ENCODE assay signal across 8 cellular contexts in the genomic region with DNA sequence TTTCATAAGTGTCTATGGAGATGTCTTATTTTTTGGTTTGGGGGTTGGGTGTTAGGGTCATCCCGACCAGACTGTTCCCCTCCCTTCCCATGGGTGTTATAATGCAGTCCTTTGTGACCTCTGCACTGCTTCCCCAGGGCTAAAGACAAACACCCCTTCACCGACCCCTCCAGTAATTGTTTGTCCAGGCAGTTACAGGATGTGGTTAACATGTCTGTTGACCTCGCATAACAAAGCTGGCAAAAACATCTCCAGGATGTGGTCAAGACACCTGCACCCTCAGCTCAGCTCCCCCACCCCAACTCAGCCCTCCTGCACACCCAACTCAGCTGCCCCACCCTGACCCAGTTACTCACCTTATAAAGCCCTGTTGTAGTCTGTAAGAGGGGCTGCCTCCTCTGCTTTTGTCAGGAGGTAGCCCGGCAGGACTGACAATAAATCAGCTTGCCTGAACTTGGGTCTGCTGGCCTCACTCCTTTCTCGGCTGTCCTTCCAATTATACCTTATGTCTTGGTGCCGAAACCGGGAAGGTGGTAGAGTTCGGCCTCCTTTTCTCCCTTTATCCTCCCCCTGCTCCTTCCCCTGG.
DNase-seq lines count a peak whose midpoint lies in the region; ATAC-seq and TF ChIP-seq lines count a peak whose summit lies in the region.

No MANE protein-coding gene starts in this region.

- peaks cover 24% of the 10 kb centered on the region for H3K36me3 Mint-ChIP-seq in activated CD8-positive, alpha-beta T cell treated with anti-CD3 and anti-CD28 coated beads, Interleukin-2, amount 10 ng/mL, durations not matched to agents 7 days and 5 days (ENCODE audit: low read depth)
- no peaks in the 10 kb centered on the region for H3K36me3 Mint-ChIP-seq in neural progenitor cell

- no peak overlapping the region for H3K4me2 ChIP-seq in neural progenitor cell

- H3K4me3 Mint-ChIP-seq in activated CD8-positive, alpha-beta T cell treated with anti-CD3 and anti-CD28 coated beads, Interleukin-2, amount 10 ng/mL, durations not matched to agents 7 days and 5 days, result peak overlapping the region; percentile 32
- no peak overlapping the region for H3K4me3 Mint-ChIP-seq in neural progenitor cell

- no peak overlapping the region for H3K4me3 ChIP-seq in neural progenitor cell

- no peaks in the 10 kb centered on the region for H3K36me3 ChIP-seq in neural progenitor cell

- no peaks in the 10 kb centered on the region for H4K20me1 ChIP-seq in neural progenitor cell (ENCODE audit: low read depth)

- DNase-seq in stimulated activated CD8-positive, alpha-beta memory T cell treated with anti-CD3 and anti-CD28 coated beads, Interleukin-12 subunit alpha, Interleukin-12 subunit beta, amount 100 ng/mL, for 1 hour (ENCODE audit: low read depth), result peak; percentile 15
- DNase-seq in stimulated activated CD8-positive, alpha-beta memory T cell treated with anti-CD3 and anti-CD28 coated beads, Interleukin-4, amount 100 ng/mL, for 48 hours, result no peak
- peak; percentile 60 for DNase-seq in activated CD8-positive, alpha-beta T cell treated with anti-CD3 and anti-CD28 coated beads, Interleukin-2, amount 10 ng/mL, durations not matched to agents 7 days and 5 days
- DNase-seq in D341Med (ENCODE audit: low spot score) (no peak), mesenteric fat pad (ENCODE audit: low spot score) (no peak), neural progenitor cell (ENCODE audit: low spot score) (no peak), OCI-M1 (lab: John Stamatoyannopoulos, UW) (no peak)

- H3F3A ChIP-seq in neural progenitor cell (ENCODE audit: low read depth), result no peaks in the 10 kb centered on the region

- POLR2A ChIA-PET in activated CD8-positive, alpha-beta T cell treated with anti-CD3 and anti-CD28 coated beads, Interleukin-2, amount 10 ng/mL, durations not matched to agents 7 days and 5 days (lab: Charles Lee), result interaction anchor here (0.6 to 1.7 kb wide), 2 partner anchors 30 to 102 kb away, joined by 3 to 11 read pairs; a partner anchor contains a TSS

- no peaks in the 10 kb centered on the region for H3K27me3 Mint-ChIP-seq in activated CD8-positive, alpha-beta T cell treated with anti-CD3 and anti-CD28 coated beads, Interleukin-2, amount 10 ng/mL, durations not matched to agents 7 days and 5 days (ENCODE audit: low read depth)
- peaks cover 7% of the 10 kb centered on the region for H3K27me3 Mint-ChIP-seq in neural progenitor cell (ENCODE audit: insufficient read depth, low read depth)

- CTCF ChIA-PET in activated CD8-positive, alpha-beta T cell treated with anti-CD3 and anti-CD28 coated beads, Interleukin-2, amount 10 ng/mL, durations not matched to agents 7 days and 5 days (lab: Charles Lee), result no interaction called here

- H3K9me3 Mint-ChIP-seq in activated CD8-positive, alpha-beta T cell treated with anti-CD3 and anti-CD28 coated beads, Interleukin-2, amount 10 ng/mL, durations not matched to agents 7 days and 5 days (ENCODE audit: insufficient read depth), result peaks cover 19% of the 10 kb centered on the region
- peaks cover 17% of the 10 kb centered on the region for H3K9me3 Mint-ChIP-seq in neural progenitor cell

- H3K4me1 ChIP-seq in neural progenitor cell, result no peaks in the 10 kb centered on the region

- H3K27ac ChIP-seq in neural progenitor cell, result no peak overlapping the region

- ATAC-seq in HG03139 (IDR thresholded peaks at IDR 0.05; ENCODE audit: unreplicated experiment), result peak; percentile 97
- ATAC-seq in activated CD8-positive, alpha-beta T cell treated with anti-CD3 and anti-CD28 coated beads, Interleukin-2, amount 10 ng/mL, durations not matched to agents 7 days and 5 days, result peak; percentile 69

- no peak overlapping the region for H2AFZ ChIP-seq in neural progenitor cell (replicated peaks)

- no peak for TF ChIP-seq CTCF in neural progenitor cell (IDR thresholded peaks at IDR 0.05)

- peaks cover 34% of the 10 kb centered on the region for H3K4me1 Mint-ChIP-seq in activated CD8-positive, alpha-beta T cell treated with anti-CD3 and anti-CD28 coated beads, Interleukin-2, amount 10 ng/mL, durations not matched to agents 7 days and 5 days (ENCODE audit: low read depth)
- no peaks in the 10 kb centered on the region for H3K4me1 Mint-ChIP-seq in neural progenitor cell

- peak overlapping the region; percentile 86 for H3K27ac Mint-ChIP-seq in activated CD8-positive, alpha-beta T cell treated with anti-CD3 and anti-CD28 coated beads, Interleukin-2, amount 10 ng/mL, durations not matched to agents 7 days and 5 days
- no peak overlapping the region for H3K27ac Mint-ChIP-seq in neural progenitor cell

- H3K27me3 ChIP-seq in neural progenitor cell, result no peaks in the 10 kb centered on the region

- H3K79me2 ChIP-seq in neural progenitor cell (ENCODE audit: low read depth), result no peaks in the 10 kb centered on the region

- no peak overlapping the region for H3K9ac ChIP-seq in neural progenitor cell

- H3K9me3 ChIP-seq in neural progenitor cell (ENCODE audit: low read depth), result no peaks in the 10 kb centered on the region

Comparison
In these comparisons a context has a peak if more than half of its experiments do, and no peak if none do; other contexts are left out.
1. DNase-seq: peak in stimulated activated CD8-positive, alpha-beta memory T cell treated with anti-CD3 and anti-CD28 coated beads, Interleukin-12 subunit alpha, Interleukin-12 subunit beta, amount 100 ng/mL, for 1 hour (single experiment) and activated CD8-positive, alpha-beta T cell treated with anti-CD3 and anti-CD28 coated beads, Interleukin-2, amount 10 ng/mL, durations not matched to agents 7 days and 5 days (single experiment); none in stimulated activated CD8-positive, alpha-beta memory T cell treated with anti-CD3 and anti-CD28 coated beads, Interleukin-4, amount 100 ng/mL, for 48 hours (single experiment), D341Med (single experiment), mesenteric fat pad (single experiment), neural progenitor cell (single experiment) and OCI-M1 (single experiment).